Comparison of ENCODE assay signal across 9 cellular contexts in genomic region chr3:36991147-36991546, GRCh38. TPM values are rescaled to one million over a fixed set of nuclear protein-coding genes. Genes with fewer than 3 reads are reported as not detected.
DNase-seq lines count a peak whose midpoint lies in the region; ATAC-seq, FAIRE-seq and TF ChIP-seq lines count a peak whose summit lies in the region.
"Had no signal": no experiment of that assay in that cellular context is flagged by ENCODE, and none has a peak within 500 bp of the region (broad histone marks: within the 10 kb centered on the region; RNA-seq: fewer than 3 reads in every experiment).

No MANE protein-coding gene starts in this region.

- no peak overlapping the region for H2AFZ ChIP-seq in K562 (ENCODE audit: low read depth, low read length)

- no peak for TF ChIP-seq POLR2A in K562 (conservative IDR thresholded peaks at IDR 0.05)

- DNase-seq in natural killer cell (no peak), K562 (ENCODE audit: extremely low read depth in 1 of 4, low spot score in 3 of 4) (no peak), SKM-1 (lab: John Stamatoyannopoulos, UW; ENCODE audit: unreplicated experiment) (no peak), amygdala (lab: John Stamatoyannopoulos, UW) (no peak)
- no peak for DNase-seq in natural killer cell treated with Interleukin-12 subunit alpha and Interleukin-12 subunit beta and Interleukin-15 and Interleukin-18, amount 100 ng/mL, for 72 hours (ENCODE audit: low spot score)
- no peak for DNase-seq in naive thymus-derived CD4-positive, alpha-beta T cell
- DNase-seq: effector memory CD8-positive, alpha-beta T cell had no signal

- TF ChIP-seq CTCF in natural killer cell (IDR thresholded peaks at IDR 0.05) (no peak), K562 (IDR thresholded peaks at IDR 0.05 in 2 of 3, conservative IDR thresholded peaks at IDR 0.05 in 1 of 3; ENCODE audit: insufficient read depth in 2 of 3, low read depth in 1 of 3, low read length in 3 of 3) (no peak)

- H3K4me2 ChIP-seq in K562 (ENCODE audit: insufficient read depth, low read length): peak overlapping the region; percentile 96

- intact Hi-C loops in natural killer cell (cut with micrococcal nuclease) (no loop called here), K562 (cut with micrococcal nuclease) (no loop called here)
- intact Hi-C loops in naive thymus-derived CD4-positive, alpha-beta T cell (cut with micrococcal nuclease): no loop called here

- H3K4me1 Mint-ChIP-seq in natural killer cell: peaks cover 24 to 26% of the 10 kb centered on the region in 2 donors
- H3K4me1 Mint-ChIP-seq in natural killer cell treated with Interleukin-12 subunit alpha and Interleukin-12 subunit beta and Interleukin-15 and Interleukin-18, amount 100 ng/mL, for 72 hours (ENCODE audit: low read depth in 2 of 2): peaks cover 24 to 35% of the 10 kb centered on the region in 2 donors
- H3K4me1 Mint-ChIP-seq in naive thymus-derived CD4-positive, alpha-beta T cell: peaks cover 31 to 46% (median 35%) of the 10 kb centered on the region in 7 donors

- POLR2A ChIA-PET in K562 (lab: Yijun Ruan, JAX): interaction anchor here (0.7 to 2.9 kb wide), 9 partner anchors 10 to 257 kb away, joined by 3 to 29 read pairs (median 10); no protein-coding TSS in a partner anchor
- POLR2A ChIA-PET in naive thymus-derived CD4-positive, alpha-beta T cell (lab: Charles Lee): interaction anchor here (0.9 to 3.6 kb wide), 6 partner anchors 10 to 84 kb away, joined by 4 to 33 read pairs (median 5); partner anchors contain the start of gene TRANK1

- no peaks in the 10 kb centered on the region for H3K9me1 ChIP-seq in K562 (ENCODE audit: control insufficient read depth, insufficient read depth, low read length)

- WGBS in K562 (ENCODE audit: insufficient coverage, low coverage, missing lambda C conversion rate): 3% methylated on average over 3 of the region's 3 CpGs

- in situ Hi-C loops in K562 (cut with MboI): no loop called here

- H3K9ac ChIP-seq in K562 (ENCODE audit: insufficient read depth in 1 of 2, low read depth in 2 of 2, low read length in 2 of 2): peak overlapping the region; percentile 65 to 91

- no peak for TF ChIP-seq EP300 in K562 (IDR thresholded peaks at IDR 0.05; ENCODE audit: low read length)

- BruUV-seq in K562 (replicated peaks; lab: Mats Ljungman, UMichigan): no TSS peak

- FAIRE-seq in K562 (lab: Jason Lieb, UNC): peak; percentile 51

- TF ChIP-seq RAD21 in K562 (CRISPR knock-in tag; conservative IDR thresholded peaks at IDR 0.05 in 1 of 2, IDR thresholded peaks at IDR 0.05 in 1 of 2): no peak

- H3K79me2 ChIP-seq in K562 (ENCODE audit: control insufficient read depth, insufficient read depth, low read length): peaks cover 73% of the 10 kb centered on the region

- H3K36me3 ChIP-seq in K562 (ENCODE audit: control insufficient read depth, insufficient read depth, low read length): peaks cover 71% of the 10 kb centered on the region
- peaks cover 0 to 10% (median 6%) of the 10 kb centered on the region in 3 experiments for H3K36me3 ChIP-seq in naive thymus-derived CD4-positive, alpha-beta T cell (ENCODE audit: control insufficient read depth in 2 of 3, insufficient read depth in 3 of 3, low read length in 3 of 3)

- no peak overlapping the region for H3K27ac Mint-ChIP-seq in natural killer cell
- no peak overlapping the region for H3K27ac Mint-ChIP-seq in natural killer cell treated with Interleukin-12 subunit alpha and Interleukin-12 subunit beta and Interleukin-15 and Interleukin-18, amount 100 ng/mL, for 72 hours
- H3K27ac Mint-ChIP-seq in naive thymus-derived CD4-positive, alpha-beta T cell: peak overlapping the region in 2 of 9 donors; percentile 29 to 45
- H3K27ac Mint-ChIP-seq: effector memory CD8-positive, alpha-beta T cell had no signal

- H3K27me3 ChIP-seq in K562 (ENCODE audit: control insufficient read depth in 2 of 2, insufficient read depth in 2 of 2, low read length in 2 of 2): no peaks in the 10 kb centered on the region
- no peaks in the 10 kb centered on the region for H3K27me3 ChIP-seq in naive thymus-derived CD4-positive, alpha-beta T cell (ENCODE audit: control insufficient read depth in 2 of 2, insufficient read depth in 2 of 2, low read length in 2 of 2)

- no peaks in the 10 kb centered on the region for H3K9me3 Mint-ChIP-seq in natural killer cell
- no peaks in the 10 kb centered on the region for H3K9me3 Mint-ChIP-seq in natural killer cell treated with Interleukin-12 subunit alpha and Interleukin-12 subunit beta and Interleukin-15 and Interleukin-18, amount 100 ng/mL, for 72 hours
- peaks cover 0 to 8% (median 3%) of the 10 kb centered on the region in 11 donors for H3K9me3 Mint-ChIP-seq in naive thymus-derived CD4-positive, alpha-beta T cell
- H3K9me3 Mint-ChIP-seq: effector memory CD8-positive, alpha-beta T cell had no signal

- no peaks in the 10 kb centered on the region for H3K9me3 ChIP-seq in K562 (replicated peaks; ENCODE audit: control insufficient read depth, insufficient read depth, low read depth, low read length)
- H3K9me3 ChIP-seq in naive thymus-derived CD4-positive, alpha-beta T cell (ENCODE audit: control insufficient read depth in 2 of 3, low read length in 3 of 3): no peaks in the 10 kb centered on the region

- peak overlapping the region; percentile 11 for H3K4me3 Mint-ChIP-seq in natural killer cell
- H3K4me3 Mint-ChIP-seq in natural killer cell treated with Interleukin-12 subunit alpha and Interleukin-12 subunit beta and Interleukin-15 and Interleukin-18, amount 100 ng/mL, for 72 hours: no peak overlapping the region
- H3K4me3 Mint-ChIP-seq in naive thymus-derived CD4-positive, alpha-beta T cell: peak overlapping the region in 1 of 10 donors; percentile 29
- H3K4me3 Mint-ChIP-seq: effector memory CD8-positive, alpha-beta T cell had no signal

- peaks cover 18% of the 10 kb centered on the region; the same call in 1 of the 2 replicates for H4K20me1 ChIP-seq in K562 (replicated peaks; ENCODE audit: control insufficient read depth, insufficient read depth, low read length)

- H3K36me3 Mint-ChIP-seq in natural killer cell: peaks cover 2% of the 10 kb centered on the region
- H3K36me3 Mint-ChIP-seq in natural killer cell treated with Interleukin-12 subunit alpha and Interleukin-12 subunit beta and Interleukin-15 and Interleukin-18, amount 100 ng/mL, for 72 hours: peaks cover 26% of the 10 kb centered on the region
- peaks cover 12 to 37% (median 23%) of the 10 kb centered on the region in 5 donors for H3K36me3 Mint-ChIP-seq in naive thymus-derived CD4-positive, alpha-beta T cell

- CTCF ChIA-PET in K562 (lab: Yijun Ruan, JAX; ENCODE audit: low intra/inter-chr PET ratio): no interaction called here
- CTCF ChIA-PET in naive thymus-derived CD4-positive, alpha-beta T cell (lab: Charles Lee): interaction anchor here (1.1 kb wide), 1 partner anchor 32 kb away, joined by 3 read pairs; no protein-coding TSS in a partner anchor

- H3K4me3 ChIP-seq in K562: peak overlapping the region; percentile 60
- H3K4me3 ChIP-seq in naive thymus-derived CD4-positive, alpha-beta T cell (ENCODE audit: low read length): peak overlapping the region; percentile 72

- peaks cover 21 to 25% of the 10 kb centered on the region in 2 experiments for H3K4me1 ChIP-seq in K562 (replicated peaks in 1 of 2; ENCODE audit: control insufficient read depth in 2 of 2, insufficient read depth in 2 of 2, low read length in 2 of 2)
- peaks cover 45 to 50% of the 10 kb centered on the region in 2 donors for H3K4me1 ChIP-seq in naive thymus-derived CD4-positive, alpha-beta T cell (ENCODE audit: control insufficient read depth in 2 of 2, insufficient read depth in 2 of 2, low read length in 2 of 2)

- ATAC-seq in natural killer cell (no peak), K562 (no peak), GM21786 (IDR thresholded peaks at IDR 0.05; ENCODE audit: unreplicated experiment) (no peak), HG02840 (IDR thresholded peaks at IDR 0.05; ENCODE audit: low FRiP score, unreplicated experiment) (no peak)
- ATAC-seq in natural killer cell treated with Interleukin-12 subunit alpha and Interleukin-12 subunit beta and Interleukin-15 and Interleukin-18, amount 100 ng/mL, for 72 hours: no peak
- no peak for ATAC-seq in naive thymus-derived CD4-positive, alpha-beta T cell
- ATAC-seq: effector memory CD8-positive, alpha-beta T cell had no signal

- no peaks in the 10 kb centered on the region for H3K27me3 Mint-ChIP-seq in natural killer cell (ENCODE audit: low read depth in 2 of 2)
- no peaks in the 10 kb centered on the region for H3K27me3 Mint-ChIP-seq in natural killer cell treated with Interleukin-12 subunit alpha and Interleukin-12 subunit beta and Interleukin-15 and Interleukin-18, amount 100 ng/mL, for 72 hours
- no peaks in the 10 kb centered on the region for H3K27me3 Mint-ChIP-seq in naive thymus-derived CD4-positive, alpha-beta T cell
- H3K27me3 Mint-ChIP-seq: effector memory CD8-positive, alpha-beta T cell had no signal

- H3K27ac ChIP-seq in K562 (ENCODE audit: extremely low read depth, low read depth, low read length): peak overlapping the region; percentile 94
- H3K27ac ChIP-seq in naive thymus-derived CD4-positive, alpha-beta T cell (ENCODE audit: low read depth, low read length): peak overlapping the region; percentile 83

RNA-seq across cellular contexts. Expression of gene EPM2AIP1, which starts 1.8 kb away (rescaled TPM):
- total RNA-seq in natural killer cell (10 to 100 TPM; 25.6 to 33.7 (median 32.5) TPM), K562 (2014; rRNA removed) (14.6 and 16.3 TPM in 2 replicates), K562 (2014; rRNA removed; fragmentation: Illumina TruSeq; extraction: Trizol) (29.0 and 29.5 TPM in 2 replicates), K562 (2015; rRNA removed; fragmentation: Illumina TruSeq; extraction: Trizol) (30.7 and 38.3 TPM in 2 replicates), K562 (2021) (19.3 and 22.6 TPM in 2 replicates)
- total RNA-seq in natural killer cell treated with Interleukin-12 subunit alpha and Interleukin-12 subunit beta and Interleukin-15 and Interleukin-18, amount 100 ng/mL, for 72 hours: 10 to 100 TPM; 11.4 to 21.2 TPM
- total RNA-seq in K562 (2011; cell fraction: chromatin; rRNA removed; ENCODE audit: low replicate concordance): 36.0 and 108 TPM in 2 replicates
- 30.2 and 35.8 TPM in 2 replicates for total RNA-seq in K562 (2011; cell fraction: nucleolus; rRNA removed)
- total RNA-seq in K562 (2011; cell fraction: nucleoplasm; rRNA removed): 78.0 and 139 TPM in 2 replicates
- polyA plus RNA-seq in K562 (2011; rRNA removed) (44.8 and 47.2 TPM in 2 replicates), K562 (2014; fragmentation: Illumina TruSeq; extraction: Trizol) (20.9 and 25.2 TPM in 2 replicates), K562 (2014; fragmentation: Nextera tagmentation; extraction: Ambion mirVana) (1 to 10 TPM; 6.7 to 9.2 TPM), K562 (2014; rRNA removed) (21.7 and 29.1 TPM in 2 replicates)
- 9.6 and 28.4 TPM in 2 replicates for polyA plus RNA-seq in K562 (2011; cell fraction: cytosol; rRNA removed)
- 82.8 and 119 TPM in 2 replicates for polyA plus RNA-seq in K562 (2011; cell fraction: nucleus; rRNA removed)
- 16.8 and 23.8 TPM in 2 replicates for polyA plus RNA-seq in K562 (2012)
- polyA minus RNA-seq in K562 (2011; rRNA and poly(A)+ RNA removed): 58.8 and 67.3 TPM in 2 replicates
- polyA minus RNA-seq in K562 (2011; cell fraction: cytosol; rRNA and poly(A)+ RNA removed): 13.6 and 14.8 TPM in 2 replicates
- 86.4 and 147 TPM in 2 replicates for polyA minus RNA-seq in K562 (2011; cell fraction: nucleus; rRNA and poly(A)+ RNA removed)
- total RNA-seq in naive thymus-derived CD4-positive, alpha-beta T cell: 10 to 100 TPM; 25.9 to 43.4 (median 26.1) TPM
- polyA plus RNA-seq in naive thymus-derived CD4-positive, alpha-beta T cell: 1 to 10 TPM; 3.7 to 6.8 TPM

RNA-seq across cellular contexts. Expression of gene MLH1, which starts 2.2 kb away (rescaled TPM):
- total RNA-seq in natural killer cell: 10 to 100 TPM; 26.9 to 42.6 (median 27.3) TPM
- 10 to 100 TPM; 52.8 to 69.5 TPM for total RNA-seq in natural killer cell treated with Interleukin-12 subunit alpha and Interleukin-12 subunit beta and Interleukin-15 and Interleukin-18, amount 100 ng/mL, for 72 hours
- 83.9 and 136 TPM in 2 replicates for total RNA-seq in K562 (2011; cell fraction: chromatin; rRNA removed; ENCODE audit: low replicate concordance)
- total RNA-seq in K562 (2011; cell fraction: nucleolus; rRNA removed): 66.8 and 72.0 TPM in 2 replicates
- 70.8 and 71.4 TPM in 2 replicates for total RNA-seq in K562 (2011; cell fraction: nucleoplasm; rRNA removed)
- total RNA-seq in K562 (2014; rRNA removed): 106 and 123 TPM in 2 replicates
- 116 and 132 TPM in 2 replicates for total RNA-seq in K562 (2014; rRNA removed; fragmentation: Illumina TruSeq; extraction: Trizol)
- 117 TPM in 2 replicates for total RNA-seq in K562 (2015; rRNA removed; fragmentation: Illumina TruSeq; extraction: Trizol)
- total RNA-seq in K562 (2021): 76.0 and 76.4 TPM in 2 replicates
- 103 and 144 TPM in 2 replicates for polyA plus RNA-seq in K562 (2011; rRNA removed)
- polyA plus RNA-seq in K562 (2011; cell fraction: cytosol; rRNA removed): 69.9 and 93.3 TPM in 2 replicates
- 67.3 and 75.6 TPM in 2 replicates for polyA plus RNA-seq in K562 (2011; cell fraction: nucleus; rRNA removed)
- polyA plus RNA-seq in K562 (2012): 77.3 and 88.6 TPM in 2 replicates
- polyA plus RNA-seq in K562 (2014; fragmentation: Illumina TruSeq; extraction: Trizol): 122 and 155 TPM in 2 replicates
- 100 to 1,000 TPM in 1 of 2 experiments, 10 to 100 TPM in 1; 81.6 to 134 TPM for polyA plus RNA-seq in K562 (2014; fragmentation: Nextera tagmentation; extraction: Ambion mirVana)
- 82.1 and 113 TPM in 2 replicates for polyA plus RNA-seq in K562 (2014; rRNA removed)
- polyA minus RNA-seq in K562 (2011; rRNA and poly(A)+ RNA removed): 129 and 140 TPM in 2 replicates
- polyA minus RNA-seq in K562 (2011; cell fraction: cytosol; rRNA and poly(A)+ RNA removed): 39.0 and 63.0 TPM in 2 replicates
- 68.0 and 99.2 TPM in 2 replicates for polyA minus RNA-seq in K562 (2011; cell fraction: nucleus; rRNA and poly(A)+ RNA removed)
- 10 to 100 TPM; 26.4 to 42.0 (median 31.7) TPM for total RNA-seq in naive thymus-derived CD4-positive, alpha-beta T cell
- polyA plus RNA-seq in naive thymus-derived CD4-positive, alpha-beta T cell: 10 to 100 TPM; 20.4 to 27.0 TPM

RNA-seq across cellular contexts. Expression of gene TRANK1, which starts 46.3 kb away (rescaled TPM):
- total RNA-seq in natural killer cell (100 to 1,000 TPM; 105 to 158 (median 139) TPM), K562 (2014; rRNA removed) (2.0 and 2.5 TPM in 2 replicates), K562 (2014; rRNA removed; fragmentation: Illumina TruSeq; extraction: Trizol) (2.6 and 2.7 TPM in 2 replicates), K562 (2015; rRNA removed; fragmentation: Illumina TruSeq; extraction: Trizol) (3.8 and 4.8 TPM in 2 replicates), K562 (2021) (3.9 and 5.3 TPM in 2 replicates)
- total RNA-seq in natural killer cell treated with Interleukin-12 subunit alpha and Interleukin-12 subunit beta and Interleukin-15 and Interleukin-18, amount 100 ng/mL, for 72 hours: 10 to 100 TPM; 10.0 to 11.5 TPM
- total RNA-seq in K562 (2011; cell fraction: chromatin; rRNA removed; ENCODE audit: low replicate concordance): 7.4 and 9.9 TPM in 2 replicates
- total RNA-seq in K562 (2011; cell fraction: nucleolus; rRNA removed): 3.3 and 10.8 TPM in 2 replicates
- 2.7 and 3.0 TPM in 2 replicates for total RNA-seq in K562 (2011; cell fraction: nucleoplasm; rRNA removed)
- polyA plus RNA-seq in K562 (2011; rRNA removed) (4.1 and 10.6 TPM in 2 replicates), K562 (2014; fragmentation: Illumina TruSeq; extraction: Trizol) (2.1 TPM in 2 replicates), K562 (2014; fragmentation: Nextera tagmentation; extraction: Ambion mirVana) (under 1 TPM; 0.41 to 0.49 TPM), K562 (2014; rRNA removed) (1.3 and 1.8 TPM in 2 replicates)
- 2.8 and 8.1 TPM in 2 replicates for polyA plus RNA-seq in K562 (2011; cell fraction: cytosol; rRNA removed)
- 8.2 and 15.6 TPM in 2 replicates for polyA plus RNA-seq in K562 (2011; cell fraction: nucleus; rRNA removed)
- 6.2 and 9.6 TPM in 2 replicates for polyA plus RNA-seq in K562 (2012)
- polyA minus RNA-seq in K562 (2011; rRNA and poly(A)+ RNA removed): 11.5 and 31.8 TPM in 2 replicates
- 6.2 and 17.5 TPM in 2 replicates for polyA minus RNA-seq in K562 (2011; cell fraction: cytosol; rRNA and poly(A)+ RNA removed)
- 7.0 and 17.7 TPM in 2 replicates for polyA minus RNA-seq in K562 (2011; cell fraction: nucleus; rRNA and poly(A)+ RNA removed)
- total RNA-seq in naive thymus-derived CD4-positive, alpha-beta T cell: 100 to 1,000 TPM in 2 of 5 experiments, 10 to 100 TPM in 3; 64.3 to 113 (median 82.6) TPM
- polyA plus RNA-seq in naive thymus-derived CD4-positive, alpha-beta T cell: 10 to 100 TPM; 29.6 to 45.2 TPM

Comparison
In these comparisons a context has a peak if more than half of its experiments do, and no peak if none do; other contexts are left out.
1. RNA of gene TRANK1, which starts 46.3 kb away (total RNA-seq): 105 to 158 TPM in natural killer cell and 64.3 to 113 TPM in naive thymus-derived CD4-positive, alpha-beta T cell; 10.0 to 11.5 TPM in natural killer cell treated with Interleukin-12 subunit alpha and Interleukin-12 subunit beta and Interleukin-15 and Interleukin-18, amount 100 ng/mL, for 72 hours and 2.0 to 10.8 TPM in K562; every median in the first group is over 4 times any median in the second.